Comparison of ENCODE assay signal across 8 cellular contexts in the genomic region with DNA sequence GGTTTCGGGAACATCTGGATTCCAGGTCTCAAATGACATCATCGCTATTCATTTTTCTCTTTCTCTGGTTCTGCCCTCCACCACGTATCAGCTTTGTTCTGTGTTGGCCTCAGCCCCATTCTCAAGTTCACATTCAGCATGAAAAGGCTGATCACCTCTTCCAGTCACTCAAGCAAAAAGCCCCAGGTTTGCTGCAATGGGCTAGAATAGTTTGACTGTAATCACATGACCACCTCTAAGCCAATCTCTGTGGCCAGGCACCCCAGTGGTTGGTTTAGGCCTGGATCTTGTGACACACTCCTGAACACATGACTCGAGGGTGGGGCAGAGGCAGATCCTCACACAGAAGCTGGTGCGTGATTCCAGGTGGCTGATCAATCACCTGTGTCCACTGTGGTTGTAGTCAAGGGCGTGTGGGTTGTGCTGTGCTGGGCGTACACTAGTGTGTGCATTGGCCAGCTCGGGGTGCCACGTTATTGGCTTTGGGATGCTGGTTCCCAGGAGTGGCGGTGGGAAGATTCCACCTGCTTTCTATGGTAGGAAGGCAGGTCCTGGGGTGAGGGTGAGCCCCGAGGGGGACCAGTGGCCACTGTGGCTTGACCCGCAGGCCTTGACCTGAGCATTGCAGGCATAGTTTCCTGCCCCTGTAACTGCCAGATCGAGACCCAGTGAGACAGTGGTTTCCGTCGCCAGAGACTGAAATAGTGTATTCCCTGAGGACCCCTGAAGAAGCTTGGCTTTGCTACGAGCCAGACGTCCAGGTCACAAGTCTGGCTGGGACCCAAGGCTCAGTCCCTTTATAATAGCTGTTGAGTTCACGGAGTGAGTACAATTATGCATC. TPM values are rescaled to one million over a fixed set of nuclear protein-coding genes. Genes with fewer than 3 reads are reported as not detected.
A peak's percentile ranks its signal among the peaks of the same experiment; 100 is the strongest.
DNase-seq lines count a peak whose midpoint lies in the region; ATAC-seq and TF ChIP-seq lines count a peak whose summit lies in the region.

No MANE protein-coding gene starts in this region.

- intact Hi-C loops in activated CD8-positive, alpha-beta T cell treated with anti-CD3 and anti-CD28 coated beads for 36 hours (cut with micrococcal nuclease) = no loop called here

- no peak overlapping the region for H3K4me3 Mint-ChIP-seq in activated CD8-positive, alpha-beta T cell treated with anti-CD3 and anti-CD28 coated beads for 36 hours
- peak overlapping the region; percentile 65 for H3K4me3 Mint-ChIP-seq in stimulated activated memory B cell treated with anti-CD40 and anti-IgM and Interleukin-4, amounts not matched to agents 10 μg/mL and 1 μg/mL and 100 μg/mL, for 72 hours
- H3K4me3 Mint-ChIP-seq in HFFc6 = no peak overlapping the region

- ATAC-seq in activated naive CD4-positive, alpha-beta T cell treated with anti-CD3 and anti-CD28 coated beads, Interleukin-2, amount 50 U/mL, for 72 hours = peak; percentile 70 to 72
- ATAC-seq in HG02852 (IDR thresholded peaks at IDR 0.05; ENCODE audit: unreplicated experiment) = peak; percentile 91
- peak; percentile 74 for ATAC-seq in activated CD8-positive, alpha-beta T cell treated with anti-CD3 and anti-CD28 coated beads for 36 hours
- peak; percentile 95 for ATAC-seq in stimulated activated memory B cell treated with anti-CD40 and anti-IgM and Interleukin-4, amounts not matched to agents 10 μg/mL and 1 μg/mL and 100 μg/mL, for 72 hours
- ATAC-seq in omental fat pad (ENCODE audit: low FRiP score) = no peak

- H3K4me1 Mint-ChIP-seq in activated CD8-positive, alpha-beta T cell treated with anti-CD3 and anti-CD28 coated beads for 36 hours (ENCODE audit: low read depth) = peaks cover 33% of the 10 kb centered on the region
- peaks cover 52% of the 10 kb centered on the region for H3K4me1 Mint-ChIP-seq in stimulated activated memory B cell treated with anti-CD40 and anti-IgM and Interleukin-4, amounts not matched to agents 10 μg/mL and 1 μg/mL and 100 μg/mL, for 72 hours
- H3K4me1 Mint-ChIP-seq in HFFc6 (ENCODE audit: low read depth) = peaks cover 41% of the 10 kb centered on the region

- CTCF ChIA-PET in activated CD8-positive, alpha-beta T cell treated with anti-CD3 and anti-CD28 coated beads for 36 hours (lab: Charles Lee) = interaction anchor here (0.8 to 1.6 kb wide), 3 partner anchors 9 to 29 kb away, joined by 3 to 8 read pairs (median 3); no protein-coding TSS in a partner anchor

- H3K9me3 Mint-ChIP-seq in activated naive CD4-positive, alpha-beta T cell treated with anti-CD3 and anti-CD28 coated beads, Interleukin-2, amount 50 U/mL, for 72 hours = no peaks in the 10 kb centered on the region
- H3K9me3 Mint-ChIP-seq in activated CD8-positive, alpha-beta T cell treated with anti-CD3 and anti-CD28 coated beads for 36 hours = no peaks in the 10 kb centered on the region
- H3K9me3 Mint-ChIP-seq in stimulated activated memory B cell treated with anti-CD40 and anti-IgM and Interleukin-4, amounts not matched to agents 10 μg/mL and 1 μg/mL and 100 μg/mL, for 72 hours = no peaks in the 10 kb centered on the region
- H3K9me3 Mint-ChIP-seq in HFFc6 = no peaks in the 10 kb centered on the region

- peaks cover 0 to 7% of the 10 kb centered on the region in 2 donors for H3K36me3 Mint-ChIP-seq in activated naive CD4-positive, alpha-beta T cell treated with anti-CD3 and anti-CD28 coated beads, Interleukin-2, amount 50 U/mL, for 72 hours
- peaks cover 31% of the 10 kb centered on the region for H3K36me3 Mint-ChIP-seq in activated CD8-positive, alpha-beta T cell treated with anti-CD3 and anti-CD28 coated beads for 36 hours (ENCODE audit: low read depth)
- peaks cover 43% of the 10 kb centered on the region for H3K36me3 Mint-ChIP-seq in stimulated activated memory B cell treated with anti-CD40 and anti-IgM and Interleukin-4, amounts not matched to agents 10 μg/mL and 1 μg/mL and 100 μg/mL, for 72 hours
- H3K36me3 Mint-ChIP-seq in HFFc6 (ENCODE audit: low read depth) = peaks cover 21% of the 10 kb centered on the region

- no peak for DNase-seq in activated naive CD4-positive, alpha-beta T cell treated with anti-CD3 and anti-CD28 coated beads, Interleukin-2, amount 50 U/mL, for 72 hours (ENCODE audit: low spot score in 2 of 2)
- no peak for DNase-seq in activated naive CD4-positive, alpha-beta T cell treated with Interleukin-2 at 50 U/mL for 16 hours
- peak; percentile 54 for DNase-seq in activated CD8-positive, alpha-beta T cell treated with anti-CD3 and anti-CD28 coated beads for 36 hours
- no peak for DNase-seq in omental fat pad (ENCODE audit: low spot score)
- no peak for DNase-seq in AG08396 (ENCODE audit: low spot score)
- DNase-seq in HFFc6 = no peak

- no peaks in the 10 kb centered on the region for H3K27me3 Mint-ChIP-seq in activated CD8-positive, alpha-beta T cell treated with anti-CD3 and anti-CD28 coated beads for 36 hours
- no peaks in the 10 kb centered on the region for H3K27me3 Mint-ChIP-seq in stimulated activated memory B cell treated with anti-CD40 and anti-IgM and Interleukin-4, amounts not matched to agents 10 μg/mL and 1 μg/mL and 100 μg/mL, for 72 hours
- peaks cover 2% of the 10 kb centered on the region; the same call in 1 of the 2 replicates for H3K27me3 Mint-ChIP-seq in HFFc6 (ENCODE audit: insufficient read depth)

- peak overlapping the region in 1 of 2 donors; percentile 55 for H3K27ac Mint-ChIP-seq in activated naive CD4-positive, alpha-beta T cell treated with anti-CD3 and anti-CD28 coated beads, Interleukin-2, amount 50 U/mL, for 72 hours
- H3K27ac Mint-ChIP-seq in activated CD8-positive, alpha-beta T cell treated with anti-CD3 and anti-CD28 coated beads for 36 hours = no peak overlapping the region
- peak overlapping the region; percentile 94 for H3K27ac Mint-ChIP-seq in stimulated activated memory B cell treated with anti-CD40 and anti-IgM and Interleukin-4, amounts not matched to agents 10 μg/mL and 1 μg/mL and 100 μg/mL, for 72 hours
- H3K27ac Mint-ChIP-seq in HFFc6 = no peak overlapping the region

- TF ChIP-seq CTCF in activated CD8-positive, alpha-beta T cell treated with anti-CD3 and anti-CD28 coated beads for 36 hours (IDR thresholded peaks at IDR 0.05) = no peak
- no peak for TF ChIP-seq CTCF in omental fat pad (IDR thresholded peaks at IDR 0.05)
- TF ChIP-seq CTCF in HFFc6 (IDR thresholded peaks at IDR 0.05) = no peak

- POLR2A ChIA-PET in activated CD8-positive, alpha-beta T cell treated with anti-CD3 and anti-CD28 coated beads for 36 hours (lab: Charles Lee) = interaction anchor here (0.9 to 3.0 kb wide), 4 partner anchors 10 to 155 kb away, joined by 3 to 12 read pairs (median 3); a partner anchor contains a TSS

RNA-seq across cellular contexts. Expression of a gene that starts 12.0 kb away (rescaled TPM):
- 10 to 100 TPM in 1 of 2 donors, 1 to 10 TPM in 1; 7.8 to 28.1 TPM for total RNA-seq in activated naive CD4-positive, alpha-beta T cell treated with anti-CD3 and anti-CD28 coated beads, Interleukin-2, amount 50 U/mL, for 72 hours
- 10 to 100 TPM; 28.6 to 31.2 TPM for total RNA-seq in activated CD8-positive, alpha-beta T cell treated with anti-CD3 and anti-CD28 coated beads for 36 hours
- total RNA-seq in omental fat pad = 10 to 100 TPM; 14.7 to 59.9 (median 26.4) TPM
- total RNA-seq in HFFc6 (2021; fragmentation: NEBNext Ultra II Directional; extraction: Animal tissue kit (Norgen Biotek cat#: 25700)) = 10 to 100 TPM; 21.5 to 26.6 (median 23.5) TPM

RNA-seq across cellular contexts. Expression of a gene that starts 55.8 kb away (rescaled TPM):
- total RNA-seq in activated naive CD4-positive, alpha-beta T cell treated with anti-CD3 and anti-CD28 coated beads, Interleukin-2, amount 50 U/mL, for 72 hours = under 1 TPM in 1 of 2 donors, not detected in 1; 0.11 TPM
- under 1 TPM in 1 of 2 experiments, not detected in 1; 0.14 TPM for total RNA-seq in activated CD8-positive, alpha-beta T cell treated with anti-CD3 and anti-CD28 coated beads for 36 hours
- total RNA-seq in omental fat pad = not detected
- total RNA-seq in HFFc6 (2021; fragmentation: NEBNext Ultra II Directional; extraction: Animal tissue kit (Norgen Biotek cat#: 25700)) = not detected
